ENCODE assay signal across 21 cellular contexts in the genomic region with DNA sequence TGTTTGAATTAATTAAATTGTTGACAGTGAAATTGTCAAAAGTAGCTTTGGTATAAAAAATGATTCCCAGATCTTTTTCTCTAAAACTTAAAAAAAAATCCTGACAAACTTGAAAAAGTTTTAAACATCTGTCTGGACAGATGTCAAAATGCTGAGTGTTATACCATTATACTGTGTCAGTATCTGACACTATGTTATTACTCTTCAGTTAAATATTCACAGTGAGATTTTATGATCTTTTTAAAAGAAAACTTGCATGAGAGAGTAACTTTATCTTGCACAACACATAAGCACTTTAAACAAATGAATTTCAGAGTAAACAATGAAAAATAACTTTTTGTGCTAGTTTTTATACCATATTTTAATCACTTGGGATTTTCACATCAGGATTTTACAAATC.
DNase-seq lines count a peak whose midpoint lies in the region; ATAC-seq, FAIRE-seq and TF ChIP-seq lines count a peak whose summit lies in the region.
"Had no signal": no experiment of that assay in that cellular context is flagged by ENCODE, and none has a peak within 500 bp of the region (broad histone marks: within the 10 kb centered on the region; RNA-seq: fewer than 3 reads in every experiment).

No MANE protein-coding gene starts in this region.

- H3K27ac ChIP-seq in K562 (ENCODE audit: extremely low read depth, low read depth, low read length) (no peak overlapping the region), hepatocyte (no peak overlapping the region)
- H3K27ac ChIP-seq: BLaER1, HL-60 had no signal

- no peaks in the 10 kb centered on the region for H3K9me2 ChIP-seq in hepatocyte (replicated peaks; ENCODE audit: insufficient read depth)

- H3K79me2 ChIP-seq in K562 (ENCODE audit: control insufficient read depth, insufficient read depth, low read length) (no peaks in the 10 kb centered on the region), hepatocyte (no peaks in the 10 kb centered on the region)

- no peak for ATAC-seq in K562
- ATAC-seq: GM23338, HCT116 had no signal

- no peak for TF ChIP-seq POLR2A in K562 (conservative IDR thresholded peaks at IDR 0.05)

- TF ChIP-seq EP300 in K562 (IDR thresholded peaks at IDR 0.05; ENCODE audit: low read length), result no peak

- H3K27me3 ChIP-seq in K562 (ENCODE audit: control insufficient read depth in 2 of 2, insufficient read depth in 2 of 2, low read length in 2 of 2) (no peaks in the 10 kb centered on the region; a peak in 1 of 5 replicates), hepatocyte (no peaks in the 10 kb centered on the region), H7 (ENCODE audit: control insufficient read depth, insufficient read depth, low read length) (no peaks in the 10 kb centered on the region)
- H3K27me3 ChIP-seq: BLaER1 had no signal

- POLR2A ChIA-PET in K562 (lab: Yijun Ruan, JAX), result no interaction called here

- CTCF ChIA-PET in K562 (lab: Yijun Ruan, JAX; ENCODE audit: low intra/inter-chr PET ratio), result no interaction called here

- H3K4me1 ChIP-seq in K562 (replicated peaks in 1 of 2; ENCODE audit: control insufficient read depth in 2 of 2, insufficient read depth in 2 of 2, low read length in 2 of 2) (no peaks in the 10 kb centered on the region), hepatocyte (ENCODE audit: insufficient read depth) (no peaks in the 10 kb centered on the region)
- H3K4me1 ChIP-seq: BLaER1 had no signal

- H3K9me1 ChIP-seq in K562 (ENCODE audit: control insufficient read depth, insufficient read depth, low read length), result no peaks in the 10 kb centered on the region

- in situ Hi-C loops in K562 (cut with MboI), result no loop called here

- intact Hi-C loops in K562 (cut with micrococcal nuclease), result no loop called here

- H3K4me2 ChIP-seq in K562 (ENCODE audit: insufficient read depth, low read length) (no peak overlapping the region), hepatocyte (peak overlapping the region; percentile 5)
- H3K4me2 ChIP-seq: BLaER1, GM23338 had no signal

- H2AFZ ChIP-seq in K562 (ENCODE audit: low read depth, low read length), result no peak overlapping the region
- H2AFZ ChIP-seq in hepatocyte, result no peak overlapping the region
- H2AFZ ChIP-seq: GM23338 had no signal

- no peaks in the 10 kb centered on the region for H3K9me3 ChIP-seq in K562 (replicated peaks; ENCODE audit: control insufficient read depth, insufficient read depth, low read depth, low read length)
- no peaks in the 10 kb centered on the region for H3K9me3 ChIP-seq in hepatocyte (ENCODE audit: low read depth)
- H3K9me3 ChIP-seq: BLaER1 had no signal

- no peak for TF ChIP-seq RAD21 in K562 (CRISPR knock-in tag; conservative IDR thresholded peaks at IDR 0.05 in 1 of 2, IDR thresholded peaks at IDR 0.05 in 1 of 2)

- peak; percentile 15 for FAIRE-seq in K562 (lab: Jason Lieb, UNC)
- FAIRE-seq: G401.6, H54 had no signal

- BruUV-seq in K562 (replicated peaks; lab: Mats Ljungman, UMichigan), result no TSS peak

- H3K9ac ChIP-seq in K562 (ENCODE audit: insufficient read depth in 1 of 2, low read depth in 2 of 2, low read length in 2 of 2), result no peak overlapping the region
- H3K9ac ChIP-seq: BLaER1 had no signal

- H4K20me1 ChIP-seq in K562 (replicated peaks; ENCODE audit: control insufficient read depth, insufficient read depth, low read length) (no peaks in the 10 kb centered on the region), hepatocyte (ENCODE audit: insufficient read depth, poor library complexity, severe bottlenecking) (no peaks in the 10 kb centered on the region)
- H4K20me1 ChIP-seq: BLaER1 had no signal

- TF ChIP-seq CTCF in AG09309 (IDR thresholded peaks at IDR 0.05; ENCODE audit: control insufficient read depth, insufficient read depth, low read depth, low read length, missing control alignments) (no peak), K562 (IDR thresholded peaks at IDR 0.05 in 2 of 3, conservative IDR thresholded peaks at IDR 0.05 in 1 of 3; ENCODE audit: insufficient read depth in 2 of 3, low read depth in 1 of 3, low read length in 3 of 3) (no peak), hepatocyte (IDR thresholded peaks at IDR 0.05; ENCODE audit: poor library complexity) (no peak)

- H3K36me3 ChIP-seq in K562 (ENCODE audit: control insufficient read depth, insufficient read depth, low read length), result no peaks in the 10 kb centered on the region
- no peaks in the 10 kb centered on the region for H3K36me3 ChIP-seq in hepatocyte (replicated peaks; ENCODE audit: insufficient read depth, low read depth)
- H3K36me3 ChIP-seq in H7 (replicated peaks; ENCODE audit: control insufficient read depth, insufficient read depth, low read length), result no peaks in the 10 kb centered on the region
- H3K36me3 ChIP-seq: BLaER1 had no signal

- DNase-seq in AG09309 (ENCODE audit: low read depth) (peak; percentile 10), GM04504 (ENCODE audit: low read depth) (peak; percentile 28), K562 (ENCODE audit: extremely low read depth in 1 of 4, low spot score in 3 of 4) (no peak), hepatocyte (ENCODE audit: low spot score) (no peak), H7 (no peak), NCI-H82 treated with DMSO at 0.1 percent for 48 hours (lab: John Stamatoyannopoulos, UW; ENCODE audit: unreplicated experiment) (no peak), NCI-H510A (lab: John Stamatoyannopoulos, UW) (no peak), NCI-H2171 (lab: John Stamatoyannopoulos, UW) (no peak)
- DNase-seq: ACHN; AML-193; CD4-positive, alpha-beta memory T cell; DMS53; DND-41; HFFc6; KG1 had no signal

- H3K4me3 ChIP-seq in AG09309 (ENCODE audit: control insufficient read depth, low read depth, low read length) (no peak overlapping the region), K562 (no peak overlapping the region), hepatocyte (no peak overlapping the region), H7 (ENCODE audit: insufficient read depth, low read depth, low read length) (no peak overlapping the region)
- H3K4me3 ChIP-seq: BLaER1, GM23338 had no signal

TF ChIP-seq in K562, 482 proteins besides CTCF, POLR2A, EP300 and RAD21:
- no peak for TF ChIP-seq ZNF316 (IDR thresholded peaks at IDR 0.05)
- TF ChIP-seq, protein P1, sequence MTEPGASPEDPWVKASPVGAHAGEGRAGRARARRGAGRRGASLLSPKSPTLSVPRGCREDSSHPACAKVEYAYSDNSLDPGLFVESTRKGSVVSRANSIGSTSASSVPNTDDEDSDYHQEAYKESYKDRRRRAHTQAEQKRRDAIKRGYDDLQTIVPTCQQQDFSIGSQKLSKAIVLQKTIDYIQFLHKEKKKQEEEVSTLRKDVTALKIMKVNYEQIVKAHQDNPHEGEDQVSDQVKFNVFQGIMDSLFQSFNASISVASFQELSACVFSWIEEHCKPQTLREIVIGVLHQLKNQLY (CRISPR knock-in tag; conservative IDR thresholded peaks at IDR 0.05), result no peak
- no peak for TF ChIP-seq PTBP1 (IDR thresholded peaks at IDR 0.05; ENCODE audit: low read depth, low read length)
- no peak for TF ChIP-seq MEF2D (tag; conservative IDR thresholded peaks at IDR 0.05; ENCODE audit: low read depth)
- TF ChIP-seq, protein P2, sequence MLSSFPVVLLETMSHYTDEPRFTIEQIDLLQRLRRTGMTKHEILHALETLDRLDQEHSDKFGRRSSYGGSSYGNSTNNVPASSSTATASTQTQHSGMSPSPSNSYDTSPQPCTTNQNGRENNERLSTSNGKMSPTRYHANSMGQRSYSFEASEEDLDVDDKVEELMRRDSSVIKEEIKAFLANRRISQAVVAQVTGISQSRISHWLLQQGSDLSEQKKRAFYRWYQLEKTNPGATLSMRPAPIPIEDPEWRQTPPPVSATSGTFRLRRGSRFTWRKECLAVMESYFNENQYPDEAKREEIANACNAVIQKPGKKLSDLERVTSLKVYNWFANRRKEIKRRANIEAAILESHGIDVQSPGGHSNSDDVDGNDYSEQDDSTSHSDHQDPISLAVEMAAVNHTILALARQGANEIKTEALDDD (IDR thresholded peaks at IDR 0.05), result no peak
- TF ChIP-seq, protein P3, sequence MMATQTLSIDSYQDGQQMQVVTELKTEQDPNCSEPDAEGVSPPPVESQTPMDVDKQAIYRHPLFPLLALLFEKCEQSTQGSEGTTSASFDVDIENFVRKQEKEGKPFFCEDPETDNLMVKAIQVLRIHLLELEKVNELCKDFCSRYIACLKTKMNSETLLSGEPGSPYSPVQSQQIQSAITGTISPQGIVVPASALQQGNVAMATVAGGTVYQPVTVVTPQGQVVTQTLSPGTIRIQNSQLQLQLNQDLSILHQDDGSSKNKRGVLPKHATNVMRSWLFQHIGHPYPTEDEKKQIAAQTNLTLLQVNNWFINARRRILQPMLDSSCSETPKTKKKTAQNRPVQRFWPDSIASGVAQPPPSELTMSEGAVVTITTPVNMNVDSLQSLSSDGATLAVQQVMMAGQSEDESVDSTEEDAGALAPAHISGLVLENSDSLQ (IDR thresholded peaks at IDR 0.05), result no peak
TF ChIP-seq in K562: peak in this region for 0.

Comparison
In these comparisons a context has a peak if more than half of its experiments do, and no peak if none do; other contexts are left out.
1. DNase-seq: peak in AG09309 (single experiment) and GM04504 (single experiment); none in K562 (0 of 4), hepatocyte (single experiment), H7 (single experiment), NCI-H82 treated with DMSO at 0.1 percent for 48 hours (single experiment), NCI-H510A (single experiment) and NCI-H2171 (single experiment).